9 cellular contexts compared by ENCODE assay signal in genomic region chr14:91021991-91022621, GRCh38. TPM values are rescaled to one million over a fixed set of nuclear protein-coding genes. Genes with fewer than 3 reads are reported as not detected.
A peak's percentile ranks its signal among the peaks of the same experiment; 100 is the strongest.
DNase-seq lines count a peak whose midpoint lies in the region; ATAC-seq, FAIRE-seq and TF ChIP-seq lines count a peak whose summit lies in the region.
"Had no signal": no experiment of that assay in that cellular context is flagged by ENCODE, and none has a peak within 500 bp of the region (broad histone marks: within the 10 kb centered on the region; RNA-seq: fewer than 3 reads in every experiment).

No MANE protein-coding gene starts in this region.

- SMC1A ChIA-PET in GM12878 (lab: Charles Lee; ENCODE audit: uncharacterized antibody, unreplicated experiment): interaction anchor here (1.1 to 1.5 kb wide), 2 partner anchors 14 to 39 kb away, joined by 3 to 4 read pairs; no protein-coding TSS in a partner anchor

- intact Hi-C loops in GM12878 (cut with micrococcal nuclease; ENCODE audit: unreplicated experiment): no loop called here

- peak overlapping the region; percentile 68 for H3K27ac ChIP-seq in GM12878 (ENCODE audit: control insufficient read depth, insufficient read depth)
- H3K27ac ChIP-seq: 22Rv1 had no signal

- FAIRE-seq in GM12878 (lab: Jason Lieb, UNC): no peak

- no TSS peak for BruUV-seq in GM12878 (replicated peaks; lab: Mats Ljungman, UMichigan)

- H3K4me1 ChIP-seq in GM12878 (ENCODE audit: control insufficient read depth, insufficient read depth, low read length): peaks cover 8% of the 10 kb centered on the region

- TF ChIP-seq EP300 in GM12878 (IDR thresholded peaks at IDR 0.05; ENCODE audit: borderline replicate concordance in 1 of 2, control insufficient read depth in 1 of 2, low read depth in 2 of 2, low read length in 2 of 2): no peak

- no peak overlapping the region for H3K4me3 ChIP-seq in GM12878

- TF ChIP-seq CTCF in GM12878 (IDR thresholded peaks at IDR 0.05 in 2 of 3, conservative IDR thresholded peaks at IDR 0.05 in 1 of 3; ENCODE audit: control insufficient read depth in 2 of 3, extremely low read depth in 1 of 3, insufficient read depth in 1 of 3, low read depth in 3 of 3, low read length in 3 of 3): no peak

- no peaks in the 10 kb centered on the region for H3K79me2 ChIP-seq in GM12878 (ENCODE audit: control insufficient read depth, insufficient read depth, low read length)

- CTCF ChIA-PET in GM12878 (lab: Yijun Ruan, JAX): interaction anchor here (1.4 kb wide), 1 partner anchor 37 kb away, joined by 4 read pairs; no protein-coding TSS in a partner anchor

- H3K36me3 ChIP-seq in GM12878 (ENCODE audit: control insufficient read depth in 2 of 2, insufficient read depth in 2 of 2, low read length in 1 of 2): no peaks in the 10 kb centered on the region

- no peak for TF ChIP-seq POLR2A in GM12878 (IDR thresholded peaks at IDR 0.05; ENCODE audit: low read depth, low read length)

- H3K4me2 ChIP-seq in GM12878 (ENCODE audit: control insufficient read depth, insufficient read depth): peak overlapping the region; percentile 76

- no peaks in the 10 kb centered on the region for H3K27me3 ChIP-seq in GM12878 (replicated peaks in 1 of 2; ENCODE audit: control insufficient read depth in 2 of 2, insufficient read depth in 2 of 2, low read length in 1 of 2)

- TF ChIP-seq RAD21 in GM12878 (IDR thresholded peaks at IDR 0.05; ENCODE audit: insufficient read depth, low read depth, low read length): no peak

- DNase-seq in SIG-M5 treated with dmso at 0.1 percent for 504 hours (lab: John Stamatoyannopoulos, UW; ENCODE audit: unreplicated experiment) (peak; percentile 56), SIG-M5 (lab: John Stamatoyannopoulos, UW) (no peak), GM12878 (ENCODE audit: low read depth, low spot score) (no peak), NCI-H510A (lab: John Stamatoyannopoulos, UW) (no peak), COLO668 (lab: John Stamatoyannopoulos, UW; ENCODE audit: unreplicated experiment) (no peak), activated gamma-delta T cell (lab: John Stamatoyannopoulos, UW) (no peak)
- no peak for DNase-seq in stimulated activated naive CD8-positive, alpha-beta T cell treated with anti-CD3 and anti-CD28 coated beads, Interleukin-15, Interleukin-2, amounts not matched to agents 100 U/mL and 50 U/mL, for 24 hours

- 50% methylated on average over 1 of the region's 1 CpG for WGBS in GM12878 (ENCODE audit: insufficient coverage, insufficient replicate concordance, low lambda C conversion rate, missing lambda C conversion rate)

- RAD21 ChIA-PET in GM12878 (lab: Charles Lee; ENCODE audit: unreplicated experiment): interaction anchor here (1.2 to 1.3 kb wide), 2 partner anchors 9 to 37 kb away, joined by 3 to 4 read pairs; no protein-coding TSS in a partner anchor

- in situ Hi-C loops in GM12878 (cut with MboI): no loop called here

- H4K20me1 ChIP-seq in GM12878 (ENCODE audit: control insufficient read depth, insufficient read depth): no peaks in the 10 kb centered on the region

- peak overlapping the region; percentile 59 for H2AFZ ChIP-seq in GM12878 (ENCODE audit: control insufficient read depth, low read depth, low read length)

- ATAC-seq in HG03039 (IDR thresholded peaks at IDR 0.05; ENCODE audit: unreplicated experiment) (peak; percentile 15), GM12878 (peak; percentile 72)
- peak; percentile 58 for ATAC-seq in stimulated activated naive CD8-positive, alpha-beta T cell treated with anti-CD3 and anti-CD28 coated beads, Interleukin-15, Interleukin-2, amounts not matched to agents 100 U/mL and 50 U/mL, for 24 hours

- POLR2A ChIA-PET in GM12878 (lab: Charles Lee): interaction anchor here (0.7 kb wide), 1 partner anchor 30 kb away, joined by 9 read pairs; no protein-coding TSS in a partner anchor

- no peak overlapping the region; the same call in 1 of the 2 replicates for H3K9ac ChIP-seq in GM12878 (ENCODE audit: control insufficient read depth, insufficient read depth, low read length)

- H3K9me3 ChIP-seq in GM12878 (replicated peaks; ENCODE audit: control insufficient read depth, insufficient read depth, low read length): no peaks in the 10 kb centered on the region

TF ChIP-seq in GM12878, 131 proteins besides CTCF, POLR2A, EP300 and RAD21:
- TF ChIP-seq, protein P1, sequence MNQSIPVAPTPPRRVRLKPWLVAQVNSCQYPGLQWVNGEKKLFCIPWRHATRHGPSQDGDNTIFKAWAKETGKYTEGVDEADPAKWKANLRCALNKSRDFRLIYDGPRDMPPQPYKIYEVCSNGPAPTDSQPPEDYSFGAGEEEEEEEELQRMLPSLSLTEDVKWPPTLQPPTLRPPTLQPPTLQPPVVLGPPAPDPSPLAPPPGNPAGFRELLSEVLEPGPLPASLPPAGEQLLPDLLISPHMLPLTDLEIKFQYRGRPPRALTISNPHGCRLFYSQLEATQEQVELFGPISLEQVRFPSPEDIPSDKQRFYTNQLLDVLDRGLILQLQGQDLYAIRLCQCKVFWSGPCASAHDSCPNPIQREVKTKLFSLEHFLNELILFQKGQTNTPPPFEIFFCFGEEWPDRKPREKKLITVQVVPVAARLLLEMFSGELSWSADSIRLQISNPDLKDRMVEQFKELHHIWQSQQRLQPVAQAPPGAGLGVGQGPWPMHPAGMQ (IDR thresholded peaks at IDR 0.05; ENCODE audit: borderline replicate concordance): no peak
- TF ChIP-seq IKZF1 (conservative IDR thresholded peaks at IDR 0.05) (0 out of 2 replicates have a peak, but pooled peaks have one; percentile 25), CUX1 (IDR thresholded peaks at IDR 0.05; ENCODE audit: insufficient replicate concordance, low read depth, low read length) (peak; percentile 19), USF2 (IDR thresholded peaks at IDR 0.05; ENCODE audit: borderline replicate concordance, low read depth, low read length) (no peak), SMARCA5 (IDR thresholded peaks at IDR 0.05) (peak; percentile 36; the same call in 1 of the 2 replicates), NRF1 (conservative IDR thresholded peaks at IDR 0.05; ENCODE audit: low read depth, low read length) (no peak)
TF ChIP-seq in GM12878: peak in this region for 3.

RNA-seq across cellular contexts. Expression of gene RPS6KA5, which starts 38.3 kb away (rescaled TPM):
- 18.7 and 19.0 TPM in 2 replicates for total RNA-seq in GM12878 (2013; cell fraction: nucleolus; rRNA removed)
- total RNA-seq in GM12878 (2014; rRNA removed) (2.4 and 2.8 TPM in 2 replicates), GM12878 (2014; rRNA removed; fragmentation: Illumina TruSeq; extraction: Trizol) (2.7 and 2.8 TPM in 2 replicates), GM12878 (2021) (4.6 and 4.8 TPM in 2 replicates)
- 0.50 TPM for polyA plus RNA-seq in GM12878 (2011; ENCODE audit: low read depth)
- polyA plus RNA-seq in GM12878 (2011; rRNA removed) (7.0 and 9.6 TPM in 2 replicates), GM12878 (2014; fragmentation: Illumina TruSeq; extraction: Trizol) (4.1 and 4.5 TPM in 2 replicates), GM12878 (2014; fragmentation: Nextera tagmentation; extraction: Ambion mirVana) (1 to 10 TPM; 1.4 to 1.5 TPM), GM12878 (2014; rRNA removed) (2.4 and 3.3 TPM in 2 replicates), GM12878 (2016; fragmentation: Nextera tagmentation; extraction: Ambion mirVana) (1 to 10 TPM; 5.5 to 6.3 TPM)
- 2.6 and 2.9 TPM in 2 replicates for polyA plus RNA-seq in GM12878 (2011; cell fraction: cytosol; rRNA removed)
- polyA plus RNA-seq in GM12878 (2011; cell fraction: nucleus; rRNA removed): 8.2 and 8.8 TPM in 2 replicates
- 1.0 and 1.3 TPM in 2 replicates for polyA plus RNA-seq in GM12878 (2012)
- 6.4 and 8.0 TPM in 2 replicates for polyA minus RNA-seq in GM12878 (2011; rRNA and poly(A)+ RNA removed)
- polyA minus RNA-seq in GM12878 (2011; cell fraction: cytosol; rRNA and poly(A)+ RNA removed): 2.8 and 3.3 TPM in 2 replicates
- 7.6 and 11.9 TPM in 2 replicates for polyA minus RNA-seq in GM12878 (2011; cell fraction: nucleus; rRNA and poly(A)+ RNA removed)

Comparison
In these comparisons a context has a peak if more than half of its experiments do, and no peak if none do; other contexts are left out.
1. ATAC-seq: peak in every context shown above with its lines; median percentile 72 in GM12878; 58 in stimulated activated naive CD8-positive, alpha-beta T cell treated with anti-CD3 and anti-CD28 coated beads, Interleukin-15, Interleukin-2, amounts not matched to agents 100 U/mL and 50 U/mL, for 24 hours; 15 in HG03039.